ENCODE assay signal across 8 cellular contexts in genomic region chr13:78608705-78609463, GRCh38. TPM values are rescaled to one million over a fixed set of nuclear protein-coding genes. Genes with fewer than 3 reads are reported as not detected.
A peak's percentile ranks its signal among the peaks of the same experiment; 100 is the strongest.
DNase-seq lines count a peak whose midpoint lies in the region; ATAC-seq and TF ChIP-seq lines count a peak whose summit lies in the region.

No MANE protein-coding gene starts in this region.

- no peaks in the 10 kb centered on the region for H3K9me3 Mint-ChIP-seq in activated B cell treated with CpG ODN at 0.5 μM for 24 hours

- H3K27ac ChIP-seq in right atrium auricular region: no peak overlapping the region

- CTCF ChIA-PET in activated B cell treated with CpG ODN at 0.5 μM for 24 hours (lab: Charles Lee): no interaction called here

- peaks cover 54 to 55% of the 10 kb centered on the region in 2 donors for H3K27me3 ChIP-seq in right atrium auricular region

- intact Hi-C loops in activated B cell treated with CpG ODN at 0.5 μM for 24 hours (cut with micrococcal nuclease): loop anchor here (2.0 to 10.0 kb wide), 4 partner anchors 14 to 1724 kb away; partner anchors contain the start of gene KCTD12
- intact Hi-C loops in sciatic nerve (cut with DNase I): no loop called here

- H3K27me3 Mint-ChIP-seq in activated B cell treated with CpG ODN at 0.5 μM for 24 hours: peaks cover 59% of the 10 kb centered on the region

- peak; percentile 23 for ATAC-seq in activated B cell treated with CpG ODN at 0.5 μM for 24 hours (ENCODE audit: low read depth)
- peak; percentile 13 for ATAC-seq in sciatic nerve
- no peak for ATAC-seq in HG02885 (IDR thresholded peaks at IDR 0.05; ENCODE audit: poor library complexity, unreplicated experiment)
- no peak for ATAC-seq in GM19351 (IDR thresholded peaks at IDR 0.05; ENCODE audit: unreplicated experiment)

- TF ChIP-seq CTCF in GM12875 (IDR thresholded peaks at IDR 0.05; ENCODE audit: borderline replicate concordance, insufficient read depth, low read depth, low read length) (no peak), activated B cell treated with CpG ODN at 0.5 μM for 24 hours (IDR thresholded peaks at IDR 0.05) (no peak), right atrium auricular region (IDR thresholded peaks at IDR 0.05) (no peak)

- H3K4me3 ChIP-seq in GM12875 (ENCODE audit: low read depth, low read length) (peak overlapping the region; percentile 34), right atrium auricular region (peak overlapping the region; percentile 25 to 53)

- H3K4me3 Mint-ChIP-seq in activated B cell treated with CpG ODN at 0.5 μM for 24 hours: peak overlapping the region; percentile 84

- H3K36me3 Mint-ChIP-seq in activated B cell treated with CpG ODN at 0.5 μM for 24 hours (ENCODE audit: low read depth): no peaks in the 10 kb centered on the region

- POLR2A ChIA-PET in activated B cell treated with CpG ODN at 0.5 μM for 24 hours (lab: Charles Lee): no interaction called here

- no peaks in the 10 kb centered on the region for H3K36me3 ChIP-seq in right atrium auricular region

- peaks cover 0 to 32% of the 10 kb centered on the region in 2 donors for H3K4me1 ChIP-seq in right atrium auricular region

- DNase-seq in activated B cell treated with CpG ODN at 0.5 μM for 24 hours (no peak), right atrium auricular region (ENCODE audit: low spot score) (no peak), sciatic nerve (ENCODE audit: low spot score) (peak; percentile 55), SIG-M5 treated with dmso at 0.1 percent for 504 hours (lab: John Stamatoyannopoulos, UW; ENCODE audit: unreplicated experiment) (no peak), GF-D8 (lab: John Stamatoyannopoulos, UW) (no peak)

- peaks cover 50% of the 10 kb centered on the region for H3K4me1 Mint-ChIP-seq in activated B cell treated with CpG ODN at 0.5 μM for 24 hours

- no peak overlapping the region for H3K27ac Mint-ChIP-seq in activated B cell treated with CpG ODN at 0.5 μM for 24 hours

- H3K9me3 ChIP-seq in right atrium auricular region: no peaks in the 10 kb centered on the region

RNA-seq across cellular contexts. Expression of gene POU4F1, which starts 5.5 kb away (rescaled TPM):
- total RNA-seq in activated B cell treated with CpG ODN at 0.5 μM for 24 hours (0.04 and 0.07 TPM in 2 replicates), right atrium auricular region (not detected), sciatic nerve (not detected)

RNA-seq across cellular contexts. Expression of gene OBI1, which starts 50.1 kb away (rescaled TPM):
- total RNA-seq in activated B cell treated with CpG ODN at 0.5 μM for 24 hours: 16.2 and 19.1 TPM in 2 replicates
- 1 to 10 TPM; 6.1 to 7.3 TPM for total RNA-seq in right atrium auricular region
- total RNA-seq in sciatic nerve: 11.6 TPM

Comparison
In these comparisons a context has a peak if more than half of its experiments do, and no peak if none do; other contexts are left out.
1. ATAC-seq: peak in activated B cell treated with CpG ODN at 0.5 μM for 24 hours (single experiment) and sciatic nerve (single experiment); none in HG02885 (single experiment) and GM19351 (single experiment).